In the genomic region with DNA sequence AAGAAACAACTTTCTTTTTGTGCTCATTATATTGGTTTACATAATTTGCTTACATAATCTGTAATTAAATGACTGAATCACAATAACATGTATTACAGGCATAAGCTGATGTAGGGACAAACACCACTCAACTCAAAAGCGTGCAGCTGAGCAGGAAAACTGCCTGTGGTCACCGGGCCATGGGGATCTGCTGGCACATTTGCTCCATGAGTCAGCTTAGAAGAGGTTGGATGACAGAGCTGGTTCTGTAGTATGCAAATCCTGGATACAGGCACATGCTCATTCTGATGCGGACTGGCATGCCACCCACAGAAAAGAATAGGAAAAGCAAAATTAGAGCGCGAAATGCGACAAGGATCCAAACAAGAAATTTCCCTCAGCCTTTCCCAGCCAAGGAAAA, we compare ENCODE assay signal across 8 cellular contexts.
A peak's percentile ranks its signal among the peaks of the same experiment; 100 is the strongest.
DNase-seq lines count a peak whose midpoint lies in the region; ATAC-seq and TF ChIP-seq lines count a peak whose summit lies in the region.

No MANE protein-coding gene starts in this region.

- DNase-seq in activated CD8-positive, alpha-beta T cell treated with anti-CD3 and anti-CD28 coated beads, Interleukin-2, amount 10 ng/mL, durations not matched to agents 7 days and 5 days, result no peak
- DNase-seq in activated CD8-positive, alpha-beta T cell treated with anti-CD3 and anti-CD28 coated beads for 36 hours, result no peak
- peak; percentile 94 for DNase-seq in RPMI7951 (ENCODE audit: low read depth)
- peak; percentile 98 for DNase-seq in fibroblast of gingiva (ENCODE audit: low read depth)
- peak; percentile 96 for DNase-seq in renal cortical epithelial cell (ENCODE audit: low read depth)
- DNase-seq in NK-92 treated with Interleukin-12 subunit alpha and Interleukin-12 subunit beta, amount 100 ng/mL, for 24 hours (lab: John Stamatoyannopoulos, UW), result no peak

- H3K36me3 Mint-ChIP-seq in activated CD8-positive, alpha-beta T cell treated with anti-CD3 and anti-CD28 coated beads, Interleukin-2, amount 10 ng/mL, durations not matched to agents 7 days and 5 days (ENCODE audit: low read depth), result no peaks in the 10 kb centered on the region
- no peaks in the 10 kb centered on the region for H3K36me3 Mint-ChIP-seq in activated CD8-positive, alpha-beta T cell treated with anti-CD3 and anti-CD28 coated beads for 36 hours (ENCODE audit: low read depth)

- POLR2A ChIA-PET in activated CD8-positive, alpha-beta T cell treated with anti-CD3 and anti-CD28 coated beads, Interleukin-2, amount 10 ng/mL, durations not matched to agents 7 days and 5 days (lab: Charles Lee), result no interaction called here
- POLR2A ChIA-PET in activated CD8-positive, alpha-beta T cell treated with anti-CD3 and anti-CD28 coated beads for 36 hours (lab: Charles Lee), result interaction anchor here (0.6 kb wide), 1 partner anchor 9 kb away, joined by 3 read pairs; no protein-coding TSS in a partner anchor

- no peaks in the 10 kb centered on the region for H3K9me3 Mint-ChIP-seq in activated CD8-positive, alpha-beta T cell treated with anti-CD3 and anti-CD28 coated beads, Interleukin-2, amount 10 ng/mL, durations not matched to agents 7 days and 5 days (ENCODE audit: insufficient read depth)
- no peaks in the 10 kb centered on the region for H3K9me3 Mint-ChIP-seq in activated CD8-positive, alpha-beta T cell treated with anti-CD3 and anti-CD28 coated beads for 36 hours

- H3K27ac Mint-ChIP-seq in activated CD8-positive, alpha-beta T cell treated with anti-CD3 and anti-CD28 coated beads, Interleukin-2, amount 10 ng/mL, durations not matched to agents 7 days and 5 days, result peak overlapping the region; percentile 44
- no peak overlapping the region for H3K27ac Mint-ChIP-seq in activated CD8-positive, alpha-beta T cell treated with anti-CD3 and anti-CD28 coated beads for 36 hours

- intact Hi-C loops in activated CD8-positive, alpha-beta T cell treated with anti-CD3 and anti-CD28 coated beads for 36 hours (cut with micrococcal nuclease), result no loop called here

- no peak for ATAC-seq in activated CD8-positive, alpha-beta T cell treated with anti-CD3 and anti-CD28 coated beads, Interleukin-2, amount 10 ng/mL, durations not matched to agents 7 days and 5 days
- no peak for ATAC-seq in activated CD8-positive, alpha-beta T cell treated with anti-CD3 and anti-CD28 coated beads for 36 hours
- ATAC-seq in GM21515 (IDR thresholded peaks at IDR 0.05; ENCODE audit: unreplicated experiment), result no peak
- no peak for ATAC-seq in GM19035 (IDR thresholded peaks at IDR 0.05; ENCODE audit: unreplicated experiment)

- peaks cover 40% of the 10 kb centered on the region for H3K4me1 Mint-ChIP-seq in activated CD8-positive, alpha-beta T cell treated with anti-CD3 and anti-CD28 coated beads, Interleukin-2, amount 10 ng/mL, durations not matched to agents 7 days and 5 days (ENCODE audit: low read depth)
- H3K4me1 Mint-ChIP-seq in activated CD8-positive, alpha-beta T cell treated with anti-CD3 and anti-CD28 coated beads for 36 hours (ENCODE audit: low read depth), result peaks cover 8% of the 10 kb centered on the region

- CTCF ChIA-PET in activated CD8-positive, alpha-beta T cell treated with anti-CD3 and anti-CD28 coated beads, Interleukin-2, amount 10 ng/mL, durations not matched to agents 7 days and 5 days (lab: Charles Lee), result no interaction called here
- CTCF ChIA-PET in activated CD8-positive, alpha-beta T cell treated with anti-CD3 and anti-CD28 coated beads for 36 hours (lab: Charles Lee), result no interaction called here

- TF ChIP-seq CTCF in activated CD8-positive, alpha-beta T cell treated with anti-CD3 and anti-CD28 coated beads for 36 hours (IDR thresholded peaks at IDR 0.05), result no peak

- no peak overlapping the region for H3K4me3 Mint-ChIP-seq in activated CD8-positive, alpha-beta T cell treated with anti-CD3 and anti-CD28 coated beads, Interleukin-2, amount 10 ng/mL, durations not matched to agents 7 days and 5 days
- no peak overlapping the region for H3K4me3 Mint-ChIP-seq in activated CD8-positive, alpha-beta T cell treated with anti-CD3 and anti-CD28 coated beads for 36 hours

- peaks cover 1% of the 10 kb centered on the region for H3K27me3 Mint-ChIP-seq in activated CD8-positive, alpha-beta T cell treated with anti-CD3 and anti-CD28 coated beads, Interleukin-2, amount 10 ng/mL, durations not matched to agents 7 days and 5 days (ENCODE audit: low read depth)
- peaks cover 2% of the 10 kb centered on the region for H3K27me3 Mint-ChIP-seq in activated CD8-positive, alpha-beta T cell treated with anti-CD3 and anti-CD28 coated beads for 36 hours

Comparison
In these comparisons a context has a peak if more than half of its experiments do, and no peak if none do; other contexts are left out.
1. DNase-seq: peak in RPMI7951 (single experiment), fibroblast of gingiva (single experiment) and renal cortical epithelial cell (single experiment); none in activated CD8-positive, alpha-beta T cell treated with anti-CD3 and anti-CD28 coated beads, Interleukin-2, amount 10 ng/mL, durations not matched to agents 7 days and 5 days (single experiment), activated CD8-positive, alpha-beta T cell treated with anti-CD3 and anti-CD28 coated beads for 36 hours (single experiment) and NK-92 treated with Interleukin-12 subunit alpha and Interleukin-12 subunit beta, amount 100 ng/mL, for 24 hours (single experiment).